2 cellular contexts compared by ENCODE assay signal in the genomic region with DNA sequence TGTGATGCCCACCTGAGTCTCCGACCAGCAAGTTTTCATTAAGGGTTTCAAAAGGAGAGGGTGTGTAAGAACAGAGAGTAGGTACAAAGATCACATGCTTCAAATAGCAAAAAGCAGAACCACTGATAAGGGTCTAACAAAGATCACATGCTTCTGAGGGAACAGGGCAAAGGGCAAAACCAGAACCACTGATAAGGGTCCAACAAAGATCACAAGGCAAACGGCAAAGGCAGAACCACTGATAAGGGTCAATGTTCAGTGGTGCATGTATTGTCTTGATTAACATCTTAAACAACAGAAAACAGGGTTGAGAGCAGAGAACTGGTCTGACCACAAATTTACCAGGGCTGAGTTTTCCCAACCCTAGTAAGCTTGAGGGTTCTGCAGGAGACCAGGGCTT.
TF ChIP-seq lines count a peak whose summit lies in the region.
"Not testable (repeated sequence)": the region's sequence is repeated elsewhere in the genome, so short reads cannot be mapped to it uniquely, and the experiment has no call there.

No MANE protein-coding gene starts in this region.

TF ChIP-seq in K562, 482 proteins besides CTCF, POLR2A, EP300 and RAD21 (continued from another document):
- TF ChIP-seq, protein P1, sequence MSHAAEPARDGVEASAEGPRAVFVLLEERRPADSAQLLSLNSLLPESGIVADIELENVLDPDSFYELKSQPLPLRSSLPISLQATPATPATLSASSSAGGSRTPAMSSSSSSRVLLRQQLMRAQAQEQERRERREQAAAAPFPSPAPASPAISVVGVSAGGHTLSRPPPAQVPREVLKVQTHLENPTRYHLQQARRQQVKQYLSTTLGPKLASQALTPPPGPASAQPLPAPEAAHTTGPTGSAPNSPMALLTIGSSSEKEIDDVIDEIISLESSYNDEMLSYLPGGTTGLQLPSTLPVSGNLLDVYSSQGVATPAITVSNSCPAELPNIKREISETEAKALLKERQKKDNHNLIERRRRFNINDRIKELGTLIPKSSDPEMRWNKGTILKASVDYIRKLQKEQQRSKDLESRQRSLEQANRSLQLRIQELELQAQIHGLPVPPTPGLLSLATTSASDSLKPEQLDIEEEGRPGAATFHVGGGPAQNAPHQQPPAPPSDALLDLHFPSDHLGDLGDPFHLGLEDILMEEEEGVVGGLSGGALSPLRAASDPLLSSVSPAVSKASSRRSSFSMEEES (CRISPR knock-in tag; IDR thresholded peaks at IDR 0.05): peak; percentile 49
- TF ChIP-seq L3MBTL2 (IDR thresholded peaks at IDR 0.05): peak; percentile 68
- peak; percentile 28; the same call in 1 of the 2 replicates for TF ChIP-seq NR2C1 (IDR thresholded peaks at IDR 0.05)
- TF ChIP-seq NR2C1 (tag; IDR thresholded peaks at IDR 0.05): peak; percentile 75
- peak; percentile 83; the same call in 1 of the 2 replicates for TF ChIP-seq SOX6 (IDR thresholded peaks at IDR 0.05)
- TF ChIP-seq, protein P2, sequence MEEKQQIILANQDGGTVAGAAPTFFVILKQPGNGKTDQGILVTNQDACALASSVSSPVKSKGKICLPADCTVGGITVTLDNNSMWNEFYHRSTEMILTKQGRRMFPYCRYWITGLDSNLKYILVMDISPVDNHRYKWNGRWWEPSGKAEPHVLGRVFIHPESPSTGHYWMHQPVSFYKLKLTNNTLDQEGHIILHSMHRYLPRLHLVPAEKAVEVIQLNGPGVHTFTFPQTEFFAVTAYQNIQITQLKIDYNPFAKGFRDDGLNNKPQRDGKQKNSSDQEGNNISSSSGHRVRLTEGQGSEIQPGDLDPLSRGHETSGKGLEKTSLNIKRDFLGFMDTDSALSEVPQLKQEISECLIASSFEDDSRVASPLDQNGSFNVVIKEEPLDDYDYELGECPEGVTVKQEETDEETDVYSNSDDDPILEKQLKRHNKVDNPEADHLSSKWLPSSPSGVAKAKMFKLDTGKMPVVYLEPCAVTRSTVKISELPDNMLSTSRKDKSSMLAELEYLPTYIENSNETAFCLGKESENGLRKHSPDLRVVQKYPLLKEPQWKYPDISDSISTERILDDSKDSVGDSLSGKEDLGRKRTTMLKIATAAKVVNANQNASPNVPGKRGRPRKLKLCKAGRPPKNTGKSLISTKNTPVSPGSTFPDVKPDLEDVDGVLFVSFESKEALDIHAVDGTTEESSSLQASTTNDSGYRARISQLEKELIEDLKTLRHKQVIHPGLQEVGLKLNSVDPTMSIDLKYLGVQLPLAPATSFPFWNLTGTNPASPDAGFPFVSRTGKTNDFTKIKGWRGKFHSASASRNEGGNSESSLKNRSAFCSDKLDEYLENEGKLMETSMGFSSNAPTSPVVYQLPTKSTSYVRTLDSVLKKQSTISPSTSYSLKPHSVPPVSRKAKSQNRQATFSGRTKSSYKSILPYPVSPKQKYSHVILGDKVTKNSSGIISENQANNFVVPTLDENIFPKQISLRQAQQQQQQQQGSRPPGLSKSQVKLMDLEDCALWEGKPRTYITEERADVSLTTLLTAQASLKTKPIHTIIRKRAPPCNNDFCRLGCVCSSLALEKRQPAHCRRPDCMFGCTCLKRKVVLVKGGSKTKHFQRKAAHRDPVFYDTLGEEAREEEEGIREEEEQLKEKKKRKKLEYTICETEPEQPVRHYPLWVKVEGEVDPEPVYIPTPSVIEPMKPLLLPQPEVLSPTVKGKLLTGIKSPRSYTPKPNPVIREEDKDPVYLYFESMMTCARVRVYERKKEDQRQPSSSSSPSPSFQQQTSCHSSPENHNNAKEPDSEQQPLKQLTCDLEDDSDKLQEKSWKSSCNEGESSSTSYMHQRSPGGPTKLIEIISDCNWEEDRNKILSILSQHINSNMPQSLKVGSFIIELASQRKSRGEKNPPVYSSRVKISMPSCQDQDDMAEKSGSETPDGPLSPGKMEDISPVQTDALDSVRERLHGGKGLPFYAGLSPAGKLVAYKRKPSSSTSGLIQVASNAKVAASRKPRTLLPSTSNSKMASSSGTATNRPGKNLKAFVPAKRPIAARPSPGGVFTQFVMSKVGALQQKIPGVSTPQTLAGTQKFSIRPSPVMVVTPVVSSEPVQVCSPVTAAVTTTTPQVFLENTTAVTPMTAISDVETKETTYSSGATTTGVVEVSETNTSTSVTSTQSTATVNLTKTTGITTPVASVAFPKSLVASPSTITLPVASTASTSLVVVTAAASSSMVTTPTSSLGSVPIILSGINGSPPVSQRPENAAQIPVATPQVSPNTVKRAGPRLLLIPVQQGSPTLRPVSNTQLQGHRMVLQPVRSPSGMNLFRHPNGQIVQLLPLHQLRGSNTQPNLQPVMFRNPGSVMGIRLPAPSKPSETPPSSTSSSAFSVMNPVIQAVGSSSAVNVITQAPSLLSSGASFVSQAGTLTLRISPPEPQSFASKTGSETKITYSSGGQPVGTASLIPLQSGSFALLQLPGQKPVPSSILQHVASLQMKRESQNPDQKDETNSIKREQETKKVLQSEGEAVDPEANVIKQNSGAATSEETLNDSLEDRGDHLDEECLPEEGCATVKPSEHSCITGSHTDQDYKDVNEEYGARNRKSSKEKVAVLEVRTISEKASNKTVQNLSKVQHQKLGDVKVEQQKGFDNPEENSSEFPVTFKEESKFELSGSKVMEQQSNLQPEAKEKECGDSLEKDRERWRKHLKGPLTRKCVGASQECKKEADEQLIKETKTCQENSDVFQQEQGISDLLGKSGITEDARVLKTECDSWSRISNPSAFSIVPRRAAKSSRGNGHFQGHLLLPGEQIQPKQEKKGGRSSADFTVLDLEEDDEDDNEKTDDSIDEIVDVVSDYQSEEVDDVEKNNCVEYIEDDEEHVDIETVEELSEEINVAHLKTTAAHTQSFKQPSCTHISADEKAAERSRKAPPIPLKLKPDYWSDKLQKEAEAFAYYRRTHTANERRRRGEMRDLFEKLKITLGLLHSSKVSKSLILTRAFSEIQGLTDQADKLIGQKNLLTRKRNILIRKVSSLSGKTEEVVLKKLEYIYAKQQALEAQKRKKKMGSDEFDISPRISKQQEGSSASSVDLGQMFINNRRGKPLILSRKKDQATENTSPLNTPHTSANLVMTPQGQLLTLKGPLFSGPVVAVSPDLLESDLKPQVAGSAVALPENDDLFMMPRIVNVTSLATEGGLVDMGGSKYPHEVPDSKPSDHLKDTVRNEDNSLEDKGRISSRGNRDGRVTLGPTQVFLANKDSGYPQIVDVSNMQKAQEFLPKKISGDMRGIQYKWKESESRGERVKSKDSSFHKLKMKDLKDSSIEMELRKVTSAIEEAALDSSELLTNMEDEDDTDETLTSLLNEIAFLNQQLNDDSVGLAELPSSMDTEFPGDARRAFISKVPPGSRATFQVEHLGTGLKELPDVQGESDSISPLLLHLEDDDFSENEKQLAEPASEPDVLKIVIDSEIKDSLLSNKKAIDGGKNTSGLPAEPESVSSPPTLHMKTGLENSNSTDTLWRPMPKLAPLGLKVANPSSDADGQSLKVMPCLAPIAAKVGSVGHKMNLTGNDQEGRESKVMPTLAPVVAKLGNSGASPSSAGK (IDR thresholded peaks at IDR 0.05): 0 out of 2 replicates have a peak, but pooled peaks have one; percentile 19
- TF ChIP-seq NR2C2 (CRISPR knock-in tag; IDR thresholded peaks at IDR 0.05): not testable (repeated sequence)
- peak; percentile 54 for TF ChIP-seq NR2C2 (tag; IDR thresholded peaks at IDR 0.05)
TF ChIP-seq in K562: peak in this region for 8; not testable (repeated sequence) for 474.

TF ChIP-seq in HepG2, 621 proteins besides CTCF, POLR2A, EP300 and RAD21 (continued from another document):
- TF ChIP-seq, protein P3, sequence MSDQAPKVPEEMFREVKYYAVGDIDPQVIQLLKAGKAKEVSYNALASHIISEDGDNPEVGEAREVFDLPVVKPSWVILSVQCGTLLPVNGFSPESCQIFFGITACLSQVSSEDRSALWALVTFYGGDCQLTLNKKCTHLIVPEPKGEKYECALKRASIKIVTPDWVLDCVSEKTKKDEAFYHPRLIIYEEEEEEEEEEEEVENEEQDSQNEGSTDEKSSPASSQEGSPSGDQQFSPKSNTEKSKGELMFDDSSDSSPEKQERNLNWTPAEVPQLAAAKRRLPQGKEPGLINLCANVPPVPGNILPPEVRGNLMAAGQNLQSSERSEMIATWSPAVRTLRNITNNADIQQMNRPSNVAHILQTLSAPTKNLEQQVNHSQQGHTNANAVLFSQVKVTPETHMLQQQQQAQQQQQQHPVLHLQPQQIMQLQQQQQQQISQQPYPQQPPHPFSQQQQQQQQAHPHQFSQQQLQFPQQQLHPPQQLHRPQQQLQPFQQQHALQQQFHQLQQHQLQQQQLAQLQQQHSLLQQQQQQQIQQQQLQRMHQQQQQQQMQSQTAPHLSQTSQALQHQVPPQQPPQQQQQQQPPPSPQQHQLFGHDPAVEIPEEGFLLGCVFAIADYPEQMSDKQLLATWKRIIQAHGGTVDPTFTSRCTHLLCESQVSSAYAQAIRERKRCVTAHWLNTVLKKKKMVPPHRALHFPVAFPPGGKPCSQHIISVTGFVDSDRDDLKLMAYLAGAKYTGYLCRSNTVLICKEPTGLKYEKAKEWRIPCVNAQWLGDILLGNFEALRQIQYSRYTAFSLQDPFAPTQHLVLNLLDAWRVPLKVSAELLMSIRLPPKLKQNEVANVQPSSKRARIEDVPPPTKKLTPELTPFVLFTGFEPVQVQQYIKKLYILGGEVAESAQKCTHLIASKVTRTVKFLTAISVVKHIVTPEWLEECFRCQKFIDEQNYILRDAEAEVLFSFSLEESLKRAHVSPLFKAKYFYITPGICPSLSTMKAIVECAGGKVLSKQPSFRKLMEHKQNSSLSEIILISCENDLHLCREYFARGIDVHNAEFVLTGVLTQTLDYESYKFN (CRISPR knock-in tag; conservative IDR thresholded peaks at IDR 0.05): 0 out of 2 replicates have a peak, but pooled peaks have one; percentile 18
- peak; percentile 30; the same call in 1 of the 2 replicates for TF ChIP-seq HNF4G (IDR thresholded peaks at IDR 0.05; ENCODE audit: borderline replicate concordance, low read depth, low read length)
- TF ChIP-seq HNF4G (CRISPR knock-in tag; IDR thresholded peaks at IDR 0.05; ENCODE audit: borderline replicate concordance, low read depth); SOX6 (IDR thresholded peaks at IDR 0.05); NR2F6 (IDR thresholded peaks at IDR 0.05); SOX13 (IDR thresholded peaks at IDR 0.05): not testable (repeated sequence)
- TF ChIP-seq SOX6 (CRISPR knock-in tag; IDR thresholded peaks at IDR 0.05): peak; percentile 59
- 0 out of 2 replicates have a peak, but pooled peaks have one; percentile 20 for TF ChIP-seq NR2F6 (CRISPR knock-in tag; IDR thresholded peaks at IDR 0.05)
- TF ChIP-seq, protein P1 (CRISPR knock-in tag; IDR thresholded peaks at IDR 0.05): 0 out of 2 replicates have a peak, but pooled peaks have one; percentile 29
- 0 out of 4 replicates have a peak, but pooled peaks of 1 of the 2 experiments have one; percentile 29 for TF ChIP-seq SOX13 (CRISPR knock-in tag; conservative IDR thresholded peaks at IDR 0.05 in 1 of 2, IDR thresholded peaks at IDR 0.05 in 1 of 2)
- peak; percentile 16; the same call in 1 of the 2 replicates for TF ChIP-seq TCF7 (IDR thresholded peaks at IDR 0.05; ENCODE audit: low read depth)
- TF ChIP-seq HNF4A (CRISPR knock-in tag; IDR thresholded peaks at IDR 0.05): peak; percentile 71
